Comparison of ENCODE assay signal across 8 cellular contexts in genomic region chr2:143161982-143162837, GRCh38.
DNase-seq lines count a peak whose midpoint lies in the region; ATAC-seq and TF ChIP-seq lines count a peak whose summit lies in the region.

No MANE protein-coding gene starts in this region.

- peaks cover 13% of the 10 kb centered on the region; the same call in 1 of the 2 replicates for H3K36me3 ChIP-seq in DOHH2 (ENCODE audit: control insufficient read depth, low read length)

- H3K4me1 ChIP-seq in DOHH2 (ENCODE audit: control insufficient read depth, low read length) = peaks cover 45% of the 10 kb centered on the region

- ATAC-seq in GM21360 (IDR thresholded peaks at IDR 0.05; ENCODE audit: unreplicated experiment) = peak; percentile 74

- DNase-seq in HPDE6-E6E7 (ENCODE audit: extremely low spot score) = peak; percentile 25
- peak; percentile 12 for DNase-seq in RWPE1 (ENCODE audit: low spot score)
- peak; percentile 7 for DNase-seq in activated naive CD8-positive, alpha-beta T cell treated with anti-CD3 and anti-CD28 coated beads, Interleukin-2, amount 50 U/mL, for 16 hours (ENCODE audit: low read depth, low spot score)
- DNase-seq in iPS-NIHi11 (ENCODE audit: low spot score) = peak; percentile 39
- DNase-seq in stimulated activated CD4-positive, alpha-beta T cell treated with anti-CD3 and anti-CD28 coated beads, Interleukin-12 subunit alpha, Interleukin-12 subunit beta, amount 100 ng/mL, for 48 hours (ENCODE audit: low read depth in 2 of 3, low spot score in 1 of 3) = peak; percentile 32 to 40 (median 37)
- no peak for DNase-seq in hepatic stellate cell (ENCODE audit: low spot score)

- no peaks in the 10 kb centered on the region for H3K9me3 ChIP-seq in DOHH2 (ENCODE audit: control insufficient read depth, insufficient read depth, low read length)

- CTCF ChIA-PET in RWPE1 (lab: Yijun Ruan, JAX) = interaction anchor here (0.6 to 1.6 kb wide), 4 partner anchors 60 to 1002 kb away, joined by 3 to 6 read pairs (median 3); no protein-coding TSS in a partner anchor

- no peaks in the 10 kb centered on the region for H3K9me2 ChIP-seq in DOHH2 (replicated peaks; ENCODE audit: control insufficient read depth, low read length)

- no peak overlapping the region for H3K4me3 ChIP-seq in DOHH2 (ENCODE audit: low read length)

- no peaks in the 10 kb centered on the region for H3F3A ChIP-seq in DOHH2 (ENCODE audit: control insufficient read depth, insufficient read depth)

- no peaks in the 10 kb centered on the region for H4K20me1 ChIP-seq in DOHH2 (ENCODE audit: control insufficient read depth, insufficient read depth, low read depth, low read length)

- POLR2A ChIA-PET in RWPE1 (lab: Yijun Ruan, JAX; ENCODE audit: low non-redundant PET) = no interaction called here

- no peaks in the 10 kb centered on the region for H3K27me3 ChIP-seq in DOHH2 (ENCODE audit: control insufficient read depth, low read length)

- H3K27ac ChIP-seq in DOHH2 (ENCODE audit: low read depth, low read length) (no peak overlapping the region), RWPE1 (no peak overlapping the region)

- no peak overlapping the region for H3K4me2 ChIP-seq in DOHH2 (ENCODE audit: low read length)

- TF ChIP-seq CTCF in DOHH2 (IDR thresholded peaks at IDR 0.05; ENCODE audit: low read depth, low read length, poor library complexity, severe bottlenecking) = peak; percentile 71
- TF ChIP-seq CTCF in RWPE1 (conservative IDR thresholded peaks at IDR 0.05; ENCODE audit: low read depth) = peak; percentile 46

- peaks cover 28% of the 10 kb centered on the region for H3K79me2 ChIP-seq in DOHH2 (ENCODE audit: control insufficient read depth, low read length)
